In the genomic region with DNA sequence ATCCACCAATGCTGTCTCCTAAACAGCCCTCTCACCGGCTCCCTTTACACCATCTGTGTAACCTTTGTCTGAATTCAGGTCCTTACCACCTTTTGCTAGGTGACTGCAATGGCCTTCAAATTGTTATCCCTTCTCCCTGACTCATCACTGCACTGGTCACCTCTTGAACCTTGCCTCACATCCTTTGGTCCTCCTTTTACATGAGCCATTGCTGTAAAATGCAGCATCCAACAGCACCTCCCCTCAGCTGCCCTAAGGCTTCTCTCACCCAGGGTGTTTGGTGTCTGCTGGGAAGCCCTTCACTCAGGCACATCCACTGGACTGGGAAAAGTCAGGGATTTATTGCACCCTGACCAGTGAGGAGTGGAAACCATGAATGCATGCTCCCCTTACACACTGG, we compare ENCODE assay signal across 22 cellular contexts.
"Had no signal": no experiment of that assay in that cellular context is flagged by ENCODE, and none has a peak within 500 bp of the region (broad histone marks: within the 10 kb centered on the region; RNA-seq: fewer than 3 reads in every experiment).

No MANE protein-coding gene starts in this region.

- H3K4me1 Mint-ChIP-seq: activated naive CD4-positive, alpha-beta T cell treated with anti-CD3 and anti-CD28 coated beads, Interleukin-2, amount 50 U/mL, for 24 hours; activated naive CD8-positive, alpha-beta T cell treated with anti-CD3 and anti-CD28 coated beads, Interleukin-2, amount 50 U/mL, for 24 hours; activated T-helper 17 cell treated with anti-CD3 and anti-CD28 coated beads, Interleukin-2, amount 50 U/mL, for 72 hours; central memory CD8-positive, alpha-beta T cell had no signal

- H3K4me1 ChIP-seq: tibial nerve had no signal

- H3K36me3 Mint-ChIP-seq: activated CD4-positive, alpha-beta memory T cell treated with anti-CD3 and anti-CD28 coated beads for 36 hours; natural killer cell treated with Interleukin-12 subunit alpha and Interleukin-12 subunit beta and Interleukin-15 and Interleukin-18, amount 100 ng/mL, for 72 hours had no signal

- H3K36me3 ChIP-seq: esophagus muscularis mucosa, left ventricle myocardium inferior, tibial nerve had no signal

- H3K4me3 ChIP-seq: esophagus muscularis mucosa, left ventricle myocardium inferior, lung, tibial nerve had no signal

- H3K27ac Mint-ChIP-seq: activated CD4-positive, alpha-beta memory T cell treated with anti-CD3 and anti-CD28 coated beads for 36 hours; activated naive CD4-positive, alpha-beta T cell treated with anti-CD3 and anti-CD28 coated beads, Interleukin-2, amount 50 U/mL, for 24 hours; activated naive CD8-positive, alpha-beta T cell treated with anti-CD3 and anti-CD28 coated beads, Interleukin-2, amount 50 U/mL, for 24 hours; activated T-helper 17 cell treated with anti-CD3 and anti-CD28 coated beads, Interleukin-2, amount 50 U/mL, for 72 hours; dendritic cell treated with granulocyte-macrophage colony-stimulating factor and Interleukin-4, amounts not matched to agents 40 ng/mL and 50 ng/mL, for 4 days; natural killer cell treated with Interleukin-12 subunit alpha and Interleukin-12 subunit beta and Interleukin-15 and Interleukin-18, amount 100 ng/mL, for 72 hours had no signal

- H3K27me3 Mint-ChIP-seq: activated CD4-positive, alpha-beta memory T cell treated with anti-CD3 and anti-CD28 coated beads for 36 hours; activated naive CD4-positive, alpha-beta T cell treated with anti-CD3 and anti-CD28 coated beads, Interleukin-2, amount 50 U/mL, for 24 hours; activated naive CD8-positive, alpha-beta T cell treated with anti-CD3 and anti-CD28 coated beads, Interleukin-2, amount 50 U/mL, for 24 hours; activated T-helper 17 cell treated with anti-CD3 and anti-CD28 coated beads, Interleukin-2, amount 50 U/mL, for 72 hours; central memory CD8-positive, alpha-beta T cell had no signal

- H3K9me3 Mint-ChIP-seq: activated CD4-positive, alpha-beta memory T cell treated with anti-CD3 and anti-CD28 coated beads for 36 hours; activated naive CD4-positive, alpha-beta T cell treated with anti-CD3 and anti-CD28 coated beads, Interleukin-2, amount 50 U/mL, for 24 hours; activated T-cell treated with anti-CD3 and anti-CD28 coated beads, Interleukin-2, amount 50 U/mL, for 4 hours; activated T-helper 17 cell treated with anti-CD3 and anti-CD28 coated beads, Interleukin-2, amount 50 U/mL, for 72 hours; central memory CD8-positive, alpha-beta T cell; dendritic cell treated with granulocyte-macrophage colony-stimulating factor and Interleukin-4, amounts not matched to agents 40 ng/mL and 50 ng/mL, for 4 days; natural killer cell treated with Interleukin-12 subunit alpha and Interleukin-12 subunit beta and Interleukin-15 and Interleukin-18, amount 100 ng/mL, for 72 hours had no signal

- H3K4me3 Mint-ChIP-seq: activated CD4-positive, alpha-beta memory T cell treated with anti-CD3 and anti-CD28 coated beads for 36 hours; activated naive CD4-positive, alpha-beta T cell treated with anti-CD3 and anti-CD28 coated beads, Interleukin-2, amount 50 U/mL, for 24 hours; activated naive CD8-positive, alpha-beta T cell treated with anti-CD3 and anti-CD28 coated beads, Interleukin-2, amount 50 U/mL, for 24 hours; activated T-cell treated with anti-CD3 and anti-CD28 coated beads, Interleukin-2, amount 50 U/mL, for 4 hours; activated T-helper 17 cell treated with anti-CD3 and anti-CD28 coated beads, Interleukin-2, amount 50 U/mL, for 72 hours; central memory CD8-positive, alpha-beta T cell; dendritic cell treated with granulocyte-macrophage colony-stimulating factor and Interleukin-4, amounts not matched to agents 40 ng/mL and 50 ng/mL, for 4 days; natural killer cell treated with Interleukin-12 subunit alpha and Interleukin-12 subunit beta and Interleukin-15 and Interleukin-18, amount 100 ng/mL, for 72 hours had no signal

- ATAC-seq: activated naive CD8-positive, alpha-beta T cell treated with anti-CD3 and anti-CD28 coated beads, Interleukin-2, amount 50 U/mL, for 24 hours; activated T-cell treated with anti-CD3 and anti-CD28 coated beads, Interleukin-2, amount 50 U/mL, for 4 hours; activated T-helper 17 cell treated with anti-CD3 and anti-CD28 coated beads, Interleukin-2, amount 50 U/mL, for 72 hours; natural killer cell treated with Interleukin-12 subunit alpha and Interleukin-12 subunit beta and Interleukin-15 and Interleukin-18, amount 100 ng/mL, for 72 hours; right cardiac atrium had no signal

- H3K27ac ChIP-seq: esophagus muscularis mucosa, left ventricle myocardium inferior, tibial nerve, VCaP had no signal

- DNase-seq: activated CD4-positive, alpha-beta memory T cell treated with anti-CD3 and anti-CD28 coated beads for 36 hours; activated CD4-positive, alpha-beta T cell treated with anti-CD3 and anti-CD28 coated beads for 4 hours; activated gamma-delta T cell treated with Interleukin-2 at 50 U/mL for 16 hours; activated naive CD8-positive, alpha-beta T cell treated with anti-CD3 and anti-CD28 coated beads, Interleukin-2, amount 50 U/mL, for 24 hours; activated T-cell treated with anti-CD3 and anti-CD28 coated beads, Interleukin-2, amount 50 U/mL, for 4 hours; amygdala; effector CD4-positive, alpha-beta T cell; left ventricle myocardium inferior; mesendoderm; right cardiac atrium; stimulated activated CD4-positive, alpha-beta T cell treated with anti-CD3 and anti-CD28 coated beads, Interleukin-15, amount 100 ng/mL, for 24 hours; stimulated activated CD4-positive, alpha-beta T cell treated with anti-CD3 and anti-CD28 coated beads, Interleukin-2, amount 100 ng/mL, for 24 hours; stimulated activated naive CD4-positive, alpha-beta T cell had no signal

- H3K27me3 ChIP-seq: esophagus muscularis mucosa, tibial nerve had no signal

- H3K9me3 ChIP-seq: esophagus muscularis mucosa, left ventricle myocardium inferior, tibial nerve had no signal
